Comparison of ENCODE assay signal across 1 cellular context in the genomic region with DNA sequence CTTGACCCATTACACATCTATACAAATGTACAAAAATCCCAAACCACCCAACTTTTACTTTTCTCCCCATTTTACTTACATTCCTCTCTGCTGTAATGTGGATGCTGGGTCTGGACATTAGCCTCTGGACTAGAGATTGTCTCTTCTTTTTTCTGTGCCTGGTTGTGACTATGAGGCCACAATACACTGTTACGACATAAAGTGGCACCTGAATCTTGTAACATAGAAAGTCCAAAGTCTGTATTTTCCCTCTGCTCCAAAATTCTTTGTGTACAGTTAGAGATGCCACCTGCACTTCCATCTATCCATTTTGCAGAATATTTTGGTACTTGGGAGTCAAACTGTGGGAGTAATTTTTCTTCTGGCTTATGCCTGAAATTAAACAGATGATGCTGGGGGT.
TF ChIP-seq lines count a peak whose summit lies in the region.

No MANE protein-coding gene starts in this region.

TF ChIP-seq in HepG2, 621 proteins besides CTCF, POLR2A, EP300 and RAD21 (continued from another document):
- TF ChIP-seq ZNF318 (CRISPR knock-in tag; IDR thresholded peaks at IDR 0.05) = no peak
- no peak for TF ChIP-seq ZNF670 (CRISPR knock-in tag; IDR thresholded peaks at IDR 0.05; ENCODE audit: borderline replicate concordance)
- TF ChIP-seq ZBTB42 (CRISPR knock-in tag; IDR thresholded peaks at IDR 0.05) = no peak
- no peak for TF ChIP-seq SNAPC5 (CRISPR knock-in tag; IDR thresholded peaks at IDR 0.05; ENCODE audit: borderline replicate concordance)
- TF ChIP-seq NCOA2 (CRISPR knock-in tag; IDR thresholded peaks at IDR 0.05) = no peak
- TF ChIP-seq FOXP1 (IDR thresholded peaks at IDR 0.05) = no peak
- TF ChIP-seq FOXP1 (CRISPR knock-in tag; IDR thresholded peaks at IDR 0.05) = 0 out of 2 replicates have a peak, but pooled peaks have one; percentile 15
- no peak for TF ChIP-seq E2F5 (CRISPR knock-in tag; conservative IDR thresholded peaks at IDR 0.05)
- no peak for TF ChIP-seq PHF5A (CRISPR knock-in tag; IDR thresholded peaks at IDR 0.05; ENCODE audit: low read depth, unreplicated experiment)
- TF ChIP-seq NR2F6 (IDR thresholded peaks at IDR 0.05) = no peak
- TF ChIP-seq NR2F6 (CRISPR knock-in tag; IDR thresholded peaks at IDR 0.05) = no peak
- TF ChIP-seq, protein P1, sequence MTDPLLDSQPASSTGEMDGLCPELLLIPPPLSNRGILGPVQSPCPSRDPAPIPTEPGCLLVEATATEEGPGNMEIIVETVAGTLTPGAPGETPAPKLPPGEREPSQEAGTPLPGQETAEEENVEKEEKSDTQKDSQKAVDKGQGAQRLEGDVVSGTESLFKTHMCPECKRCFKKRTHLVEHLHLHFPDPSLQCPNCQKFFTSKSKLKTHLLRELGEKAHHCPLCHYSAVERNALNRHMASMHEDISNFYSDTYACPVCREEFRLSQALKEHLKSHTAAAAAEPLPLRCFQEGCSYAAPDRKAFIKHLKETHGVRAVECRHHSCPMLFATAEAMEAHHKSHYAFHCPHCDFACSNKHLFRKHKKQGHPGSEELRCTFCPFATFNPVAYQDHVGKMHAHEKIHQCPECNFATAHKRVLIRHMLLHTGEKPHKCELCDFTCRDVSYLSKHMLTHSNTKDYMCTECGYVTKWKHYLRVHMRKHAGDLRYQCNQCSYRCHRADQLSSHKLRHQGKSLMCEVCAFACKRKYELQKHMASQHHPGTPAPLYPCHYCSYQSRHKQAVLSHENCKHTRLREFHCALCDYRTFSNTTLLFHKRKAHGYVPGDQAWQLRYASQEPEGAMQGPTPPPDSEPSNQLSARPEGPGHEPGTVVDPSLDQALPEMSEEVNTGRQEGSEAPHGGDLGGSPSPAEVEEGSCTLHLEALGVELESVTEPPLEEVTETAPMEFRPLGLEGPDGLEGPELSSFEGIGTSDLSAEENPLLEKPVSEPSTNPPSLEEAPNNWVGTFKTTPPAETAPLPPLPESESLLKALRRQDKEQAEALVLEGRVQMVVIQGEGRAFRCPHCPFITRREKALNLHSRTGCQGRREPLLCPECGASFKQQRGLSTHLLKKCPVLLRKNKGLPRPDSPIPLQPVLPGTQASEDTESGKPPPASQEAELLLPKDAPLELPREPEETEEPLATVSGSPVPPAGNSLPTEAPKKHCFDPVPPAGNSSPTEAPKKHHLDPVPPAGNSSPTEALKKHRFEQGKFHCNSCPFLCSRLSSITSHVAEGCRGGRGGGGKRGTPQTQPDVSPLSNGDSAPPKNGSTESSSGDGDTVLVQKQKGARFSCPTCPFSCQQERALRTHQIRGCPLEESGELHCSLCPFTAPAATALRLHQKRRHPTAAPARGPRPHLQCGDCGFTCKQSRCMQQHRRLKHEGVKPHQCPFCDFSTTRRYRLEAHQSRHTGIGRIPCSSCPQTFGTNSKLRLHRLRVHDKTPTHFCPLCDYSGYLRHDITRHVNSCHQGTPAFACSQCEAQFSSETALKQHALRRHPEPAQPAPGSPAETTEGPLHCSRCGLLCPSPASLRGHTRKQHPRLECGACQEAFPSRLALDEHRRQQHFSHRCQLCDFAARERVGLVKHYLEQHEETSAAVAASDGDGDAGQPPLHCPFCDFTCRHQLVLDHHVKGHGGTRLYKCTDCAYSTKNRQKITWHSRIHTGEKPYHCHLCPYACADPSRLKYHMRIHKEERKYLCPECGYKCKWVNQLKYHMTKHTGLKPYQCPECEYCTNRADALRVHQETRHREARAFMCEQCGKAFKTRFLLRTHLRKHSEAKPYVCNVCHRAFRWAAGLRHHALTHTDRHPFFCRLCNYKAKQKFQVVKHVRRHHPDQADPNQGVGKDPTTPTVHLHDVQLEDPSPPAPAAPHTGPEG (CRISPR knock-in tag; IDR thresholded peaks at IDR 0.05) = no peak
- no peak for TF ChIP-seq FOXP4 (CRISPR knock-in tag; IDR thresholded peaks at IDR 0.05)
- no peak for TF ChIP-seq SRSF4 (IDR thresholded peaks at IDR 0.05; ENCODE audit: low read depth, low read length, poor library complexity, severe bottlenecking)
- no peak for TF ChIP-seq MLX (CRISPR knock-in tag; IDR thresholded peaks at IDR 0.05)
- TF ChIP-seq GTF2F1 (IDR thresholded peaks at IDR 0.05; ENCODE audit: low read length) = no peak
- no peak for TF ChIP-seq HDAC6 (IDR thresholded peaks at IDR 0.05; ENCODE audit: low read depth, low read length)
- no peak for TF ChIP-seq ZNF660 (CRISPR knock-in tag; IDR thresholded peaks at IDR 0.05; ENCODE audit: borderline replicate concordance, low read depth)
- TF ChIP-seq JUN (CRISPR knock-in tag; IDR thresholded peaks at IDR 0.05) = no peak
- TF ChIP-seq CENPX (CRISPR knock-in tag; IDR thresholded peaks at IDR 0.05) = no peak
- TF ChIP-seq SOX5 (CRISPR knock-in tag; IDR thresholded peaks at IDR 0.05; ENCODE audit: borderline replicate concordance) = peak; percentile 61; the same call in 1 of the 2 replicates
- TF ChIP-seq SATB2 (CRISPR knock-in tag; IDR thresholded peaks at IDR 0.05) = no peak
- TF ChIP-seq ZNF547 (CRISPR knock-in tag; IDR thresholded peaks at IDR 0.05) = no peak
- no peak for TF ChIP-seq DNMT1 (CRISPR knock-in tag; IDR thresholded peaks at IDR 0.05)
- TF ChIP-seq, protein P2, sequence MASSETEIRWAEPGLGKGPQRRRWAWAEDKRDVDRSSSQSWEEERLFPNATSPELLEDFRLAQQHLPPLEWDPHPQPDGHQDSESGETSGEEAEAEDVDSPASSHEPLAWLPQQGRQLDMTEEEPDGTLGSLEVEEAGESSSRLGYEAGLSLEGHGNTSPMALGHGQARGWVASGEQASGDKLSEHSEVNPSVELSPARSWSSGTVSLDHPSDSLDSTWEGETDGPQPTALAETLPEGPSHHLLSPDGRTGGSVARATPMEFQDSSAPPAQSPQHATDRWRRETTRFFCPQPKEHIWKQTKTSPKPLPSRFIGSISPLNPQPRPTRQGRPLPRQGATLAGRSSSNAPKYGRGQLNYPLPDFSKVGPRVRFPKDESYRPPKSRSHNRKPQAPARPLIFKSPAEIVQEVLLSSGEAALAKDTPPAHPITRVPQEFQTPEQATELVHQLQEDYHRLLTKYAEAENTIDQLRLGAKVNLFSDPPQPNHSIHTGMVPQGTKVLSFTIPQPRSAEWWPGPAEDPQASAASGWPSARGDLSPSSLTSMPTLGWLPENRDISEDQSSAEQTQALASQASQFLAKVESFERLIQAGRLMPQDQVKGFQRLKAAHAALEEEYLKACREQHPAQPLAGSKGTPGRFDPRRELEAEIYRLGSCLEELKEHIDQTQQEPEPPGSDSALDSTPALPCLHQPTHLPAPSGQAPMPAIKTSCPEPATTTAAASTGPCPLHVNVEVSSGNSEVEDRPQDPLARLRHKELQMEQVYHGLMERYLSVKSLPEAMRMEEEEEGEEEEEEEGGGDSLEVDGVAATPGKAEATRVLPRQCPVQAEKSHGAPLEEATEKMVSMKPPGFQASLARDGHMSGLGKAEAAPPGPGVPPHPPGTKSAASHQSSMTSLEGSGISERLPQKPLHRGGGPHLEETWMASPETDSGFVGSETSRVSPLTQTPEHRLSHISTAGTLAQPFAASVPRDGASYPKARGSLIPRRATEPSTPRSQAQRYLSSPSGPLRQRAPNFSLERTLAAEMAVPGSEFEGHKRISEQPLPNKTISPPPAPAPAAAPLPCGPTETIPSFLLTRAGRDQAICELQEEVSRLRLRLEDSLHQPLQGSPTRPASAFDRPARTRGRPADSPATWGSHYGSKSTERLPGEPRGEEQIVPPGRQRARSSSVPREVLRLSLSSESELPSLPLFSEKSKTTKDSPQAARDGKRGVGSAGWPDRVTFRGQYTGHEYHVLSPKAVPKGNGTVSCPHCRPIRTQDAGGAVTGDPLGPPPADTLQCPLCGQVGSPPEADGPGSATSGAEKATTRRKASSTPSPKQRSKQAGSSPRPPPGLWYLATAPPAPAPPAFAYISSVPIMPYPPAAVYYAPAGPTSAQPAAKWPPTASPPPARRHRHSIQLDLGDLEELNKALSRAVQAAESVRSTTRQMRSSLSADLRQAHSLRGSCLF (CRISPR knock-in tag; IDR thresholded peaks at IDR 0.05; ENCODE audit: borderline replicate concordance) = no peak
- no peak for TF ChIP-seq ZNF484 (CRISPR knock-in tag; IDR thresholded peaks at IDR 0.05; ENCODE audit: borderline replicate concordance, low read depth)
- TF ChIP-seq SPEN (CRISPR knock-in tag; IDR thresholded peaks at IDR 0.05; ENCODE audit: low read depth) = no peak
